Comparison of ENCODE assay signal across 8 cellular contexts in the genomic region with DNA sequence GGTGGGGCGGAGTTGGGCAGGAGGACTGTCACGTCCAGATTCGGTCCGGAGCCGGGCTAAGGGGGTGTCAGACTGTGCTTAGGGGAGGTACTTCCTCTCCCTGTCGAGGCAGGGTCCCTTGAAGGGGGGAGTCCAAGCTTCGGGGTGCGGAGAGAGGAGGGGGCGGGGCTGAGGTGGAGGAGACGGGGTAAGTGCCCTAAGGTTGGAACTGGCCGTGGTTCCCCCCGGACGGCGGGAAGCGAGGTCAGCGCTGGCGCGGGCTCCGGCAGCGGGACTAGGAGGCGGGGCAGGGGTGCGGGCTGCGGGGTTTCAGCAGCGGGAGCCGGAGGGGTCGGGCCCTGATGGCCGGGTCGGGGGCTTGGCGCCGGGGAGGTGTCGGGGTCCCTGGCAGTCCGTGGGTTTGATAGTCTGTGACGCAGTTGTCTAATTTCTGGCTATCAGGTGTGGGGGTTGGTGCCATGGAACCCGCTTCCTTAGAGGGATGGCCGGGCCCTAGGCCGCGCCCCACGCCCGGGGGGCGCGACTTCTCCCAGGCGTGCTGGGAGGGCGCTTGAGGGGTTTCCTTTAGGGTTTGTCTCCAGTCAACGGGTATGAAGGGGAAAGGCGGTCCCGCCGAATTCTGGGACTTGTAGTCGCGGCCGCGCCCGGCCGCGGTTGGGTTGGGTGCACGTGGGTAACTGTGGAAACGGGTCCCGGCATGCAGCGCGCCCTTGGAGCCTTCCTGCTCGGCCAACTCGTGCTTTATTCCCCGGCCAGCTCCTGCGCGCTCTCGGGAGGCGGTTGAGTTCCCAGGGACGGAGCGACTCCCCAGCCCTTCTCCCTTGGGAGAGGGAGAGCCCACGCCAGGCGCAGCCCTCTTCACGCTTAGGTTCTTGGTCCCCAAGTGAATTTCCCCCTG. TPM values are rescaled to one million over a fixed set of nuclear protein-coding genes. Genes with fewer than 3 reads are reported as not detected.
DNase-seq lines count a peak whose midpoint lies in the region; ATAC-seq lines count a peak whose summit lies in the region.

No MANE protein-coding gene starts in this region.

- H3K4me3 ChIP-seq in esophagus (ENCODE audit: low read depth in 1 of 2, low read length in 2 of 2) (peak overlapping the region; percentile 78 to 80), mucosa of stomach (ENCODE audit: low read length) (peak overlapping the region; percentile 80)

- H3K27ac ChIP-seq in esophagus (ENCODE audit: low read depth in 2 of 2, low read length in 1 of 2): peak overlapping the region; percentile 89 to 95

- peak overlapping the region; percentile 87 for H3K27ac Mint-ChIP-seq in activated T-cell treated with anti-CD3 and anti-CD28 coated beads, Interleukin-2, amount 50 U/mL, for 24 hours

- H3K36me3 ChIP-seq in esophagus (ENCODE audit: control insufficient read depth in 2 of 2, insufficient read depth in 2 of 2, low read length in 1 of 2): no peaks in the 10 kb centered on the region
- no peaks in the 10 kb centered on the region for H3K36me3 ChIP-seq in mucosa of stomach (ENCODE audit: control insufficient read depth, insufficient read depth, low read length)

- WGBS in esophagus, 2 donors: 1% methylated on average over 57 to 71 of the region's 71 CpGs

- peak overlapping the region; percentile 87 for H3K4me3 Mint-ChIP-seq in activated T-cell treated with anti-CD3 and anti-CD28 coated beads, Interleukin-2, amount 50 U/mL, for 24 hours

- H3K9me3 ChIP-seq in esophagus (ENCODE audit: control insufficient read depth in 2 of 2, insufficient read depth in 1 of 2, low read depth in 1 of 2, low read length in 1 of 2) (no peaks in the 10 kb centered on the region), mucosa of stomach (ENCODE audit: control insufficient read depth, low read length) (no peaks in the 10 kb centered on the region)

- DNase-seq in DMS 273 treated with DMSO at 0.1 percent for 48 hours (lab: John Stamatoyannopoulos, UW): peak; percentile 64
- DNase-seq in HuH-7.5 (ENCODE audit: low spot score): peak; percentile 95
- peak; percentile 95 for DNase-seq in OCI-M1 (lab: John Stamatoyannopoulos, UW)
- DNase-seq in activated T-cell treated with anti-CD3 and anti-CD28 coated beads, Interleukin-2, amount 50 U/mL, for 24 hours: peak; percentile 86
- DNase-seq in stimulated activated CD8-positive, alpha-beta memory T cell treated with anti-CD3 and anti-CD28 coated beads, Interleukin-7, amount 100 ng/mL, for 1 hour (ENCODE audit: low read depth in 2 of 2): peak; percentile 51 to 60

- no peaks in the 10 kb centered on the region for H3K9me3 Mint-ChIP-seq in activated T-cell treated with anti-CD3 and anti-CD28 coated beads, Interleukin-2, amount 50 U/mL, for 24 hours

- peak overlapping the region; percentile 76 for H3K9ac ChIP-seq in mucosa of stomach (ENCODE audit: low read length)

- no peaks in the 10 kb centered on the region for H3K4me1 ChIP-seq in esophagus (ENCODE audit: control insufficient read depth in 2 of 2, insufficient read depth in 2 of 2, low read length in 1 of 2)
- no peaks in the 10 kb centered on the region for H3K4me1 ChIP-seq in mucosa of stomach (ENCODE audit: control insufficient read depth, insufficient read depth, low read length)

- ATAC-seq in GM21528 (IDR thresholded peaks at IDR 0.05; ENCODE audit: low FRiP score, unreplicated experiment): peak; percentile 42

- H3K27me3 Mint-ChIP-seq in activated T-cell treated with anti-CD3 and anti-CD28 coated beads, Interleukin-2, amount 50 U/mL, for 24 hours: no peaks in the 10 kb centered on the region

- H3K36me3 Mint-ChIP-seq in activated T-cell treated with anti-CD3 and anti-CD28 coated beads, Interleukin-2, amount 50 U/mL, for 24 hours (ENCODE audit: low read depth): peaks cover 41% of the 10 kb centered on the region

- H3K27me3 ChIP-seq in esophagus (ENCODE audit: control insufficient read depth in 1 of 2, insufficient read depth in 2 of 2, low read length in 2 of 2): no peaks in the 10 kb centered on the region
- H3K27me3 ChIP-seq in mucosa of stomach (ENCODE audit: control insufficient read depth, insufficient read depth, low read length): no peaks in the 10 kb centered on the region

- peaks cover 40% of the 10 kb centered on the region for H3K4me1 Mint-ChIP-seq in activated T-cell treated with anti-CD3 and anti-CD28 coated beads, Interleukin-2, amount 50 U/mL, for 24 hours (ENCODE audit: low read depth)

RNA-seq across cellular contexts. Expression of a gene that starts 1.5 kb away (rescaled TPM):
- polyA plus RNA-seq in esophagus: 1 to 10 TPM; 9.2 to 9.7 TPM

Comparison
In these comparisons a context has a peak if more than half of its experiments do, and no peak if none do; other contexts are left out.
1. Peak in every context shown above with its lines: DNase-seq, ATAC-seq, H3K4me3 ChIP-seq and H3K27ac ChIP-seq.